1 cellular context compared by ENCODE assay signal in the genomic region with DNA sequence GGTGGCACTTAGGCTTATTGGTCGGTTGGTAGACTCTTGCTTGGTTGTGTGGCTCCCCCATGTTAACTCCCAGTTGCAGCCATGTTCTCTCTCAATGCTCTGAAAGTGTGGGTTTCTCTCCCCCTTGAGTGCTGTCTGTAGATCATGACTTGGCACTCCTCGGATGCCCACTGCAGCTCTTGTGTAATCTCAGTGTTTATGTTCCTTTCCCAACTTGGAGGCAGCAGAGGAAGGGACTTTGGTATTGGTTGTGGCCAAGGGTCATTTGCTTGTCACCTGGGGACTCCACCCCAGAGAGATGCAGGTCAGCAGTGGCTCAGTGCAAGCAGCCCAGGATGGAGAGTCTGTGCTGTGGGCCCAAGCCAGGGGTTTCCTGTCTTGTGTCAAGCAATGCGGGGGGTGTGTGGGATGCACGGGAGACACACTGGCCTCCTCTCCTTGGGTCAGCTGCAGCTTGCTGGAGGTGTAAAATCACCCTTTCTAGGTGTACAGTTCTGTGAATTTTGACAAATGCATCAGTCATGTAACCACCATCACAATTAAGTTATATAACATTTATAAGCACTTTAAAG.
TF ChIP-seq lines count a peak whose summit lies in the region.

No MANE protein-coding gene starts in this region.

TF ChIP-seq in H1, 55 proteins besides CTCF, POLR2A, EP300 and RAD21:
- no peak for TF ChIP-seq HDAC2 (IDR thresholded peaks at IDR 0.05; ENCODE audit: borderline replicate concordance in 1 of 2, low read depth in 2 of 2, low read length in 2 of 2)
- no peak for TF ChIP-seq KDM1A (IDR thresholded peaks at IDR 0.05; ENCODE audit: borderline replicate concordance, low read length)
- TF ChIP-seq TBP (IDR thresholded peaks at IDR 0.05; ENCODE audit: low read depth, low read length): no peak
- TF ChIP-seq, protein P1, sequence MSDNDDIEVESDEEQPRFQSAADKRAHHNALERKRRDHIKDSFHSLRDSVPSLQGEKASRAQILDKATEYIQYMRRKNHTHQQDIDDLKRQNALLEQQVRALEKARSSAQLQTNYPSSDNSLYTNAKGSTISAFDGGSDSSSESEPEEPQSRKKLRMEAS (IDR thresholded peaks at IDR 0.05): no peak
- TF ChIP-seq JUND (IDR thresholded peaks at IDR 0.05; ENCODE audit: low read length): no peak
- TF ChIP-seq TCF12 (IDR thresholded peaks at IDR 0.05; ENCODE audit: low read depth, low read length): no peak
- TF ChIP-seq RBBP5 (IDR thresholded peaks at IDR 0.05; ENCODE audit: borderline replicate concordance, low read depth, low read length): no peak
- TF ChIP-seq ASH2L (IDR thresholded peaks at IDR 0.05; ENCODE audit: low read length): no peak
- TF ChIP-seq KDM5A (IDR thresholded peaks at IDR 0.05; ENCODE audit: low read length): no peak
- TF ChIP-seq CBX5 (IDR thresholded peaks at IDR 0.05; ENCODE audit: low read depth, low read length): no peak
- TF ChIP-seq, protein P2, sequence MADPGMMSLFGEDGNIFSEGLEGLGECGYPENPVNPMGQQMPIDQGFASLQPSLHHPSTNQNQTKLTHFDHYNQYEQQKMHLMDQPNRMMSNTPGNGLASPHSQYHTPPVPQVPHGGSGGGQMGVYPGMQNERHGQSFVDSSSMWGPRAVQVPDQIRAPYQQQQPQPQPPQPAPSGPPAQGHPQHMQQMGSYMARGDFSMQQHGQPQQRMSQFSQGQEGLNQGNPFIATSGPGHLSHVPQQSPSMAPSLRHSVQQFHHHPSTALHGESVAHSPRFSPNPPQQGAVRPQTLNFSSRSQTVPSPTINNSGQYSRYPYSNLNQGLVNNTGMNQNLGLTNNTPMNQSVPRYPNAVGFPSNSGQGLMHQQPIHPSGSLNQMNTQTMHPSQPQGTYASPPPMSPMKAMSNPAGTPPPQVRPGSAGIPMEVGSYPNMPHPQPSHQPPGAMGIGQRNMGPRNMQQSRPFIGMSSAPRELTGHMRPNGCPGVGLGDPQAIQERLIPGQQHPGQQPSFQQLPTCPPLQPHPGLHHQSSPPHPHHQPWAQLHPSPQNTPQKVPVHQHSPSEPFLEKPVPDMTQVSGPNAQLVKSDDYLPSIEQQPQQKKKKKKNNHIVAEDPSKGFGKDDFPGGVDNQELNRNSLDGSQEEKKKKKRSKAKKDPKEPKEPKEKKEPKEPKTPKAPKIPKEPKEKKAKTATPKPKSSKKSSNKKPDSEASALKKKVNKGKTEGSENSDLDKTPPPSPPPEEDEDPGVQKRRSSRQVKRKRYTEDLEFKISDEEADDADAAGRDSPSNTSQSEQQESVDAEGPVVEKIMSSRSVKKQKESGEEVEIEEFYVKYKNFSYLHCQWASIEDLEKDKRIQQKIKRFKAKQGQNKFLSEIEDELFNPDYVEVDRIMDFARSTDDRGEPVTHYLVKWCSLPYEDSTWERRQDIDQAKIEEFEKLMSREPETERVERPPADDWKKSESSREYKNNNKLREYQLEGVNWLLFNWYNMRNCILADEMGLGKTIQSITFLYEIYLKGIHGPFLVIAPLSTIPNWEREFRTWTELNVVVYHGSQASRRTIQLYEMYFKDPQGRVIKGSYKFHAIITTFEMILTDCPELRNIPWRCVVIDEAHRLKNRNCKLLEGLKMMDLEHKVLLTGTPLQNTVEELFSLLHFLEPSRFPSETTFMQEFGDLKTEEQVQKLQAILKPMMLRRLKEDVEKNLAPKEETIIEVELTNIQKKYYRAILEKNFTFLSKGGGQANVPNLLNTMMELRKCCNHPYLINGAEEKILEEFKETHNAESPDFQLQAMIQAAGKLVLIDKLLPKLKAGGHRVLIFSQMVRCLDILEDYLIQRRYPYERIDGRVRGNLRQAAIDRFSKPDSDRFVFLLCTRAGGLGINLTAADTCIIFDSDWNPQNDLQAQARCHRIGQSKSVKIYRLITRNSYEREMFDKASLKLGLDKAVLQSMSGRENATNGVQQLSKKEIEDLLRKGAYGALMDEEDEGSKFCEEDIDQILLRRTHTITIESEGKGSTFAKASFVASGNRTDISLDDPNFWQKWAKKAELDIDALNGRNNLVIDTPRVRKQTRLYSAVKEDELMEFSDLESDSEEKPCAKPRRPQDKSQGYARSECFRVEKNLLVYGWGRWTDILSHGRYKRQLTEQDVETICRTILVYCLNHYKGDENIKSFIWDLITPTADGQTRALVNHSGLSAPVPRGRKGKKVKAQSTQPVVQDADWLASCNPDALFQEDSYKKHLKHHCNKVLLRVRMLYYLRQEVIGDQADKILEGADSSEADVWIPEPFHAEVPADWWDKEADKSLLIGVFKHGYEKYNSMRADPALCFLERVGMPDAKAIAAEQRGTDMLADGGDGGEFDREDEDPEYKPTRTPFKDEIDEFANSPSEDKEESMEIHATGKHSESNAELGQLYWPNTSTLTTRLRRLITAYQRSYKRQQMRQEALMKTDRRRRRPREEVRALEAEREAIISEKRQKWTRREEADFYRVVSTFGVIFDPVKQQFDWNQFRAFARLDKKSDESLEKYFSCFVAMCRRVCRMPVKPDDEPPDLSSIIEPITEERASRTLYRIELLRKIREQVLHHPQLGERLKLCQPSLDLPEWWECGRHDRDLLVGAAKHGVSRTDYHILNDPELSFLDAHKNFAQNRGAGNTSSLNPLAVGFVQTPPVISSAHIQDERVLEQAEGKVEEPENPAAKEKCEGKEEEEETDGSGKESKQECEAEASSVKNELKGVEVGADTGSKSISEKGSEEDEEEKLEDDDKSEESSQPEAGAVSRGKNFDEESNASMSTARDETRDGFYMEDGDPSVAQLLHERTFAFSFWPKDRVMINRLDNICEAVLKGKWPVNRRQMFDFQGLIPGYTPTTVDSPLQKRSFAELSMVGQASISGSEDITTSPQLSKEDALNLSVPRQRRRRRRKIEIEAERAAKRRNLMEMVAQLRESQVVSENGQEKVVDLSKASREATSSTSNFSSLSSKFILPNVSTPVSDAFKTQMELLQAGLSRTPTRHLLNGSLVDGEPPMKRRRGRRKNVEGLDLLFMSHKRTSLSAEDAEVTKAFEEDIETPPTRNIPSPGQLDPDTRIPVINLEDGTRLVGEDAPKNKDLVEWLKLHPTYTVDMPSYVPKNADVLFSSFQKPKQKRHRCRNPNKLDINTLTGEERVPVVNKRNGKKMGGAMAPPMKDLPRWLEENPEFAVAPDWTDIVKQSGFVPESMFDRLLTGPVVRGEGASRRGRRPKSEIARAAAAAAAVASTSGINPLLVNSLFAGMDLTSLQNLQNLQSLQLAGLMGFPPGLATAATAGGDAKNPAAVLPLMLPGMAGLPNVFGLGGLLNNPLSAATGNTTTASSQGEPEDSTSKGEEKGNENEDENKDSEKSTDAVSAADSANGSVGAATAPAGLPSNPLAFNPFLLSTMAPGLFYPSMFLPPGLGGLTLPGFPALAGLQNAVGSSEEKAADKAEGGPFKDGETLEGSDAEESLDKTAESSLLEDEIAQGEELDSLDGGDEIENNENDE (IDR thresholded peaks at IDR 0.05; ENCODE audit: insufficient replicate concordance, low read length): no peak
- TF ChIP-seq GABPA (IDR thresholded peaks at IDR 0.05; ENCODE audit: borderline replicate concordance, insufficient read depth, low read length): no peak
- TF ChIP-seq SP4 (IDR thresholded peaks at IDR 0.05; ENCODE audit: low read length): no peak
TF ChIP-seq in H1: peak in this region for 0.
